Comparison of ENCODE assay signal across 1 cellular context in the genomic region with DNA sequence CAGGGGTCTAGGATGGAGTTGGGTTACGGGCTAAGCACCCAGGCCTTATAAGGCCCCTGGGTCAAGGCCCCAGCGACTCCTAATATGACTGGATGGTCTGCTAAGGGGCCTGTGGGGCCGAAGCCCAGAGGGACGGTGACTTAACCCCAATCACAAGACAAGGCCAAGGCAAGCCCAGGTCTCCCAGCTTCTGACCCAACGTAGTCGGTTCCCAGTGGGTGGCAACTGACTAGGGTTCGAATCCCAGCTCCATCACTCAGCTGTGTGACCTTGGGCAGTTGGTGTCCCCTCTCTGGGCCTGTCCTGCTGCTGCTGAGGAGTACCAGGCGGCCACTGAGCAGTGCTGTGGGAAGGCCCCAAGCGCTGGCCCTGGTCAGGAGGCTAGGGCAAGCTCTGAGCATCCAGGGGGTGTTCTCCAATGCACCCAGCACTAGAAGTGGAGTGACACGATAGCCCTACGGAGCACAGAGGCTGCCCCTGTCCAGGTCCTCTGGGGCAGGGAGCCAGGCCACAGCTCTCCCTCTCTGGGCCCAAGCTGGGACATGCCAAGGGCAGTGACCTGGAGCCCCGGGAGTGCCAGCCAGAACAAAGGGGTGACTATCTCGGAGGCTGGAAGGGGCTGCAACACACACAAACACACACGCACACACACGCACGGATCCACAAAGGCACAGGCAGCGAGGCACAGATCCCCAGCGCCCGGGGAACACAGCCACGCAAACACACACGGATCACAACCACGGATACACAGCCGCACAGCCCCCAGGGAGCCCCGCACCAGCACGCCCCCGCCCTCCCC.
TF ChIP-seq lines count a peak whose summit lies in the region.

No MANE protein-coding gene starts in this region.

TF ChIP-seq in HEK293, 187 proteins besides CTCF, POLR2A, EP300 and RAD21 (continued from another document):
- TF ChIP-seq, protein P1, sequence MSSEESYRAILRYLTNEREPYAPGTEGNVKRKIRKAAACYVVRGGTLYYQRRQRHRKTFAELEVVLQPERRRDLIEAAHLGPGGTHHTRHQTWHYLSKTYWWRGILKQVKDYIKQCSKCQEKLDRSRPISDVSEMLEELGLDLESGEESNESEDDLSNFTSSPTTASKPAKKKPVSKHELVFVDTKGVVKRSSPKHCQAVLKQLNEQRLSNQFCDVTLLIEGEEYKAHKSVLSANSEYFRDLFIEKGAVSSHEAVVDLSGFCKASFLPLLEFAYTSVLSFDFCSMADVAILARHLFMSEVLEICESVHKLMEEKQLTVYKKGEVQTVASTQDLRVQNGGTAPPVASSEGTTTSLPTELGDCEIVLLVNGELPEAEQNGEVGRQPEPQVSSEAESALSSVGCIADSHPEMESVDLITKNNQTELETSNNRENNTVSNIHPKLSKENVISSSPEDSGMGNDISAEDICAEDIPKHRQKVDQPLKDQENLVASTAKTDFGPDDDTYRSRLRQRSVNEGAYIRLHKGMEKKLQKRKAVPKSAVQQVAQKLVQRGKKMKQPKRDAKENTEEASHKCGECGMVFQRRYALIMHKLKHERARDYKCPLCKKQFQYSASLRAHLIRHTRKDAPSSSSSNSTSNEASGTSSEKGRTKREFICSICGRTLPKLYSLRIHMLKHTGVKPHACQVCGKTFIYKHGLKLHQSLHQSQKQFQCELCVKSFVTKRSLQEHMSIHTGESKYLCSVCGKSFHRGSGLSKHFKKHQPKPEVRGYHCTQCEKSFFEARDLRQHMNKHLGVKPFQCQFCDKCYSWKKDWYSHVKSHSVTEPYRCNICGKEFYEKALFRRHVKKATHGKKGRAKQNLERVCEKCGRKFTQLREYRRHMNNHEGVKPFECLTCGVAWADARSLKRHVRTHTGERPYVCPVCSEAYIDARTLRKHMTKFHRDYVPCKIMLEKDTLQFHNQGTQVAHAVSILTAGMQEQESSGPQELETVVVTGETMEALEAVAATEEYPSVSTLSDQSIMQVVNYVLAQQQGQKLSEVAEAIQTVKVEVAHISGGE (tag by site-specific recombination; conservative IDR thresholded peaks at IDR 0.05; ENCODE audit: low read depth) = peak; percentile 63
- no peak for TF ChIP-seq ZNF350 (tag by site-specific recombination; IDR thresholded peaks at IDR 0.05)
- TF ChIP-seq ZNF24 (tag by site-specific recombination; IDR thresholded peaks at IDR 0.05) = no peak
- TF ChIP-seq ZNF768 (tag by site-specific recombination; IDR thresholded peaks at IDR 0.05) = peak; percentile 59; the same call in 1 of the 2 replicates
